ENCODE assay signal across 11 cellular contexts in the genomic region with DNA sequence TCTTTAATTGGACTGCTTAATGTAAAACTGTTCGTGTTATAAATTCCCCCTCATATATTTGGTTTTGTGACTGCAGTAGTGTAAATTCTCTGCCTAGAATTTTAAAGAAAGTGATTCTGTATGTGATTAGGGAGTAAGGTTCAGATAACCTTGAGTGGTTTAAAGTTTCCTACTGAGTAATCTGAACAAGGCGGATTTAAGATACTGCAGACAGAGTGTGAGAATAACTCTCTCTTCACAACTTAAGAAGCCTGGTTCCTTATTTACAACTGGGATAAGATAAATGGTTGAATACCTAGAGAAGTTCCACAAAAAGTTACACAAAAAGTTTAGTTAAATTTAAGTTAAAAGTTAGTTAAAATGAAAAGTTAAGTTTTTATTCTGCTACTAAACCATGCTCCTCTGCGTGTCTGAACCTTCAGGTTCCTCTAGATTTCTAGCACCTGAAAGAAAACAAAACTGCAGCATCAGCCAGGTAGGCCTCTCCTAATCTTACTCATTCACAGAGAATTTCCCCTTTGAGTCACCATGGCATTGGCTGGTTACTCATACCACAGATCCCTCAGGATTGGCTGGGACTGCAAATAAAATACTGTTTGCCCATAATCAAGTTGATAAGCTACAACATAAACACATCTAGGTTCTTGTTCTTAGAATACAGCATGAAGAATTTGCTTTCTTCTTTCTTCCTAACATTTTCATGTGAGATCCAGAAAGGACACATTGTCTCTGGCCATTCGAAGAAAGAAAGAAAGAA. TPM values are rescaled to one million over a fixed set of nuclear protein-coding genes. Genes with fewer than 3 reads are reported as not detected.
DNase-seq lines count a peak whose midpoint lies in the region; ATAC-seq lines count a peak whose summit lies in the region.
"Had no signal": no experiment of that assay in that cellular context is flagged by ENCODE, and none has a peak within 500 bp of the region (broad histone marks: within the 10 kb centered on the region; RNA-seq: fewer than 3 reads in every experiment).

Gene ARL14, plus strand, starts transcription at position 614 of the 757 bp plus-strand sequence. CDS start 187 bp downstream, outside the sequence.

- no peaks in the 10 kb centered on the region for H3K36me3 Mint-ChIP-seq in activated T-cell treated with anti-CD3 and anti-CD28 coated beads, Interleukin-2, amount 50 U/mL, for 4 hours (ENCODE audit: insufficient read depth)

- no peak within 1 kb of the TSS for H3K4me3 Mint-ChIP-seq in activated T-cell treated with anti-CD3 and anti-CD28 coated beads, Interleukin-2, amount 50 U/mL, for 4 hours

- ATAC-seq in GM18870 (IDR thresholded peaks at IDR 0.05; ENCODE audit: unreplicated experiment) = peak; percentile 53
- no peak for ATAC-seq in GM19351 (IDR thresholded peaks at IDR 0.05; ENCODE audit: unreplicated experiment)
- no peak for ATAC-seq in activated T-cell treated with anti-CD3 and anti-CD28 coated beads, Interleukin-2, amount 50 U/mL, for 4 hours
- no peak for ATAC-seq in GM21619 (IDR thresholded peaks at IDR 0.05; ENCODE audit: unreplicated experiment)

- H3K27me3 Mint-ChIP-seq in activated T-cell treated with anti-CD3 and anti-CD28 coated beads, Interleukin-2, amount 50 U/mL, for 4 hours (ENCODE audit: low read depth) = peaks cover 3% of the 10 kb centered on the region

- no peaks in the 10 kb centered on the region for H3K9me3 Mint-ChIP-seq in activated T-cell treated with anti-CD3 and anti-CD28 coated beads, Interleukin-2, amount 50 U/mL, for 4 hours

- no peaks in the 10 kb centered on the region for H3K4me1 Mint-ChIP-seq in activated T-cell treated with anti-CD3 and anti-CD28 coated beads, Interleukin-2, amount 50 U/mL, for 4 hours (ENCODE audit: low read depth)

- peak; percentile 89 for DNase-seq in NCI-H226
- peak; percentile 33 for DNase-seq in fibroblast of peridontal ligament (ENCODE audit: extremely low read depth)
- peak; percentile 17 for DNase-seq in pulmonary artery endothelial cell (ENCODE audit: low read depth, low spot score)
- no peak for DNase-seq in NCI-H446 (lab: John Stamatoyannopoulos, UW)
- no peak for DNase-seq in activated T-cell treated with anti-CD3 and anti-CD28 coated beads, Interleukin-2, amount 50 U/mL, for 4 hours
- DNase-seq: activated T-cell treated with anti-CD3 and anti-CD28 coated beads for 4 hours had no signal

RNA-seq across cellular contexts. Expression of gene ARL14, which starts in this region (rescaled TPM):
- not detected in 2 replicates for total RNA-seq in pulmonary artery endothelial cell
- not detected for total RNA-seq in activated T-cell treated with anti-CD3 and anti-CD28 coated beads, Interleukin-2, amount 50 U/mL, for 4 hours
- total RNA-seq: esophagus muscularis mucosa, G401 had no signal

Comparison
In these comparisons a context has a peak if more than half of its experiments do, and no peak if none do; other contexts are left out.
1. Peak in DNase-seq in pulmonary artery endothelial cell; RNA of the gene not detected or under 1 TPM.
2. DNase-seq: peak in NCI-H226 (single experiment) and fibroblast of peridontal ligament (single experiment); none in NCI-H446 (0 of 2) and activated T-cell treated with anti-CD3 and anti-CD28 coated beads, Interleukin-2, amount 50 U/mL, for 4 hours (single experiment).